ENCODE assay signal across 1 cellular context in the genomic region with DNA sequence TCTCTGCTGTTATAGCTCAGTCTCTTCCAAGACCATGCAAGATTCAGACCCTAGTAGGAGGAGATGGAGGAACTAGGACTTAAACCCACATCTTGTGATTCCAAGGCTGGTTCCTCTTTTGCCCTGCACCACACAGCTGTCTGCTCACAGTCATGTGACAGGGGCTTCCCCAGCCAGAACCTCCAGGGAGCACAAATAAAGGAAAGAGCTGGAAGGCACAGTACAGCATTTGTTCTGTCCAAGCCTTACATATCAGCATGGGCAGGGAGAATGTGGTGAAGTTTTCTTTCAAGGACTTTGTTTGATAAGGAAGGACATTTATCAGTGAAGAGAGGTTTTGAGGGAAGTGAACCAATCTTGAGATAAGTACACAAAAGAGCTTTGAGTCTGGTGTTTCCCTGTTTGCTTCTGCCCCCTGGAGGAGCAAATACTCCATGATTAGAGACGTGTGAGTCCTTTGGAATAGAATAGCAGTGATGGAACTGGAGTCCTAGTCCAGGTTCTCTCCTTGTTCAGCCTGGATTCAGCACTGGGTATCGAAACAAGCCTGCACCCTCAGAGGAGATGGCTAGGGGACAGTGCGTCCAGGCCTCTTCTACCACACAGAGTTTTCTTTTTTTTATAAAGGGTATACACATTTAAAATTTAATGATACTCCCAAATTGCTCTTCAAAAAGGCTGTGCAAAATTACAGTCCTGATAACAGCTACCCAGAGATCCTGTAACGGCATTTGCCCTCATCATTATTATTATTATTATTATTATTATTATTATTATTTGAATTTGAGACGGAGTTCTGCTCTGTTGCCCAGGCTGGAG.
TF ChIP-seq lines count a peak whose summit lies in the region.

No MANE protein-coding gene starts in this region.

TF ChIP-seq in K562, 482 proteins besides CTCF, POLR2A, EP300 and RAD21 (continued from another document and continues in another):
- no peak for TF ChIP-seq PHB2 (IDR thresholded peaks at IDR 0.05; ENCODE audit: low read depth)
- no peak for TF ChIP-seq MAFF (IDR thresholded peaks at IDR 0.05; ENCODE audit: low read length)
- TF ChIP-seq KAT8 (IDR thresholded peaks at IDR 0.05; ENCODE audit: low read depth) = no peak
- TF ChIP-seq POLR2H (tag; IDR thresholded peaks at IDR 0.05; ENCODE audit: low read depth) = no peak
- peak in 1 of 2 experiments; percentile 59; a peak in 1 of 4 replicates for TF ChIP-seq TBL1XR1 (IDR thresholded peaks at IDR 0.05; ENCODE audit: low read length in 2 of 2)
- no peak for TF ChIP-seq RBM22 (IDR thresholded peaks at IDR 0.05; ENCODE audit: low read depth, low read length, poor library complexity, severe bottlenecking)
- TF ChIP-seq, protein P1, sequence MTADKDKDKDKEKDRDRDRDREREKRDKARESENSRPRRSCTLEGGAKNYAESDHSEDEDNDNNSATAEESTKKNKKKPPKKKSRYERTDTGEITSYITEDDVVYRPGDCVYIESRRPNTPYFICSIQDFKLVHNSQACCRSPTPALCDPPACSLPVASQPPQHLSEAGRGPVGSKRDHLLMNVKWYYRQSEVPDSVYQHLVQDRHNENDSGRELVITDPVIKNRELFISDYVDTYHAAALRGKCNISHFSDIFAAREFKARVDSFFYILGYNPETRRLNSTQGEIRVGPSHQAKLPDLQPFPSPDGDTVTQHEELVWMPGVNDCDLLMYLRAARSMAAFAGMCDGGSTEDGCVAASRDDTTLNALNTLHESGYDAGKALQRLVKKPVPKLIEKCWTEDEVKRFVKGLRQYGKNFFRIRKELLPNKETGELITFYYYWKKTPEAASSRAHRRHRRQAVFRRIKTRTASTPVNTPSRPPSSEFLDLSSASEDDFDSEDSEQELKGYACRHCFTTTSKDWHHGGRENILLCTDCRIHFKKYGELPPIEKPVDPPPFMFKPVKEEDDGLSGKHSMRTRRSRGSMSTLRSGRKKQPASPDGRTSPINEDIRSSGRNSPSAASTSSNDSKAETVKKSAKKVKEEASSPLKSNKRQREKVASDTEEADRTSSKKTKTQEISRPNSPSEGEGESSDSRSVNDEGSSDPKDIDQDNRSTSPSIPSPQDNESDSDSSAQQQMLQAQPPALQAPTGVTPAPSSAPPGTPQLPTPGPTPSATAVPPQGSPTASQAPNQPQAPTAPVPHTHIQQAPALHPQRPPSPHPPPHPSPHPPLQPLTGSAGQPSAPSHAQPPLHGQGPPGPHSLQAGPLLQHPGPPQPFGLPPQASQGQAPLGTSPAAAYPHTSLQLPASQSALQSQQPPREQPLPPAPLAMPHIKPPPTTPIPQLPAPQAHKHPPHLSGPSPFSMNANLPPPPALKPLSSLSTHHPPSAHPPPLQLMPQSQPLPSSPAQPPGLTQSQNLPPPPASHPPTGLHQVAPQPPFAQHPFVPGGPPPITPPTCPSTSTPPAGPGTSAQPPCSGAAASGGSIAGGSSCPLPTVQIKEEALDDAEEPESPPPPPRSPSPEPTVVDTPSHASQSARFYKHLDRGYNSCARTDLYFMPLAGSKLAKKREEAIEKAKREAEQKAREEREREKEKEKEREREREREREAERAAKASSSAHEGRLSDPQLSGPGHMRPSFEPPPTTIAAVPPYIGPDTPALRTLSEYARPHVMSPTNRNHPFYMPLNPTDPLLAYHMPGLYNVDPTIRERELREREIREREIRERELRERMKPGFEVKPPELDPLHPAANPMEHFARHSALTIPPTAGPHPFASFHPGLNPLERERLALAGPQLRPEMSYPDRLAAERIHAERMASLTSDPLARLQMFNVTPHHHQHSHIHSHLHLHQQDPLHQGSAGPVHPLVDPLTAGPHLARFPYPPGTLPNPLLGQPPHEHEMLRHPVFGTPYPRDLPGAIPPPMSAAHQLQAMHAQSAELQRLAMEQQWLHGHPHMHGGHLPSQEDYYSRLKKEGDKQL (CRISPR knock-in tag; IDR thresholded peaks at IDR 0.05; ENCODE audit: borderline replicate concordance) = no peak
- no peak for TF ChIP-seq HCFC1 (IDR thresholded peaks at IDR 0.05; ENCODE audit: low read depth, low read length)
- TF ChIP-seq ETS2 (tag; IDR thresholded peaks at IDR 0.05; ENCODE audit: borderline replicate concordance, poor library complexity, severe bottlenecking) = no peak
- no peak for TF ChIP-seq RBM15 (IDR thresholded peaks at IDR 0.05; ENCODE audit: insufficient read depth, low read length)
- TF ChIP-seq, protein P2, sequence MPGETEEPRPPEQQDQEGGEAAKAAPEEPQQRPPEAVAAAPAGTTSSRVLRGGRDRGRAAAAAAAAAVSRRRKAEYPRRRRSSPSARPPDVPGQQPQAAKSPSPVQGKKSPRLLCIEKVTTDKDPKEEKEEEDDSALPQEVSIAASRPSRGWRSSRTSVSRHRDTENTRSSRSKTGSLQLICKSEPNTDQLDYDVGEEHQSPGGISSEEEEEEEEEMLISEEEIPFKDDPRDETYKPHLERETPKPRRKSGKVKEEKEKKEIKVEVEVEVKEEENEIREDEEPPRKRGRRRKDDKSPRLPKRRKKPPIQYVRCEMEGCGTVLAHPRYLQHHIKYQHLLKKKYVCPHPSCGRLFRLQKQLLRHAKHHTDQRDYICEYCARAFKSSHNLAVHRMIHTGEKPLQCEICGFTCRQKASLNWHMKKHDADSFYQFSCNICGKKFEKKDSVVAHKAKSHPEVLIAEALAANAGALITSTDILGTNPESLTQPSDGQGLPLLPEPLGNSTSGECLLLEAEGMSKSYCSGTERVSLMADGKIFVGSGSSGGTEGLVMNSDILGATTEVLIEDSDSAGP (CRISPR knock-in tag; IDR thresholded peaks at IDR 0.05) = no peak
- TF ChIP-seq ZFP30 (CRISPR knock-in tag; IDR thresholded peaks at IDR 0.05; ENCODE audit: borderline replicate concordance) = no peak
- peak; percentile 66 for TF ChIP-seq FOSL1 (tag; conservative IDR thresholded peaks at IDR 0.05)
- TF ChIP-seq TGIF2 (CRISPR knock-in tag; IDR thresholded peaks at IDR 0.05) = no peak
- TF ChIP-seq HSF4 (CRISPR knock-in tag; IDR thresholded peaks at IDR 0.05; ENCODE audit: borderline replicate concordance) = no peak
- no peak for TF ChIP-seq ZNF232 (CRISPR knock-in tag; IDR thresholded peaks at IDR 0.05)
- TF ChIP-seq CHD2 (IDR thresholded peaks at IDR 0.05; ENCODE audit: low read depth, low read length) = no peak
- TF ChIP-seq, protein P3, sequence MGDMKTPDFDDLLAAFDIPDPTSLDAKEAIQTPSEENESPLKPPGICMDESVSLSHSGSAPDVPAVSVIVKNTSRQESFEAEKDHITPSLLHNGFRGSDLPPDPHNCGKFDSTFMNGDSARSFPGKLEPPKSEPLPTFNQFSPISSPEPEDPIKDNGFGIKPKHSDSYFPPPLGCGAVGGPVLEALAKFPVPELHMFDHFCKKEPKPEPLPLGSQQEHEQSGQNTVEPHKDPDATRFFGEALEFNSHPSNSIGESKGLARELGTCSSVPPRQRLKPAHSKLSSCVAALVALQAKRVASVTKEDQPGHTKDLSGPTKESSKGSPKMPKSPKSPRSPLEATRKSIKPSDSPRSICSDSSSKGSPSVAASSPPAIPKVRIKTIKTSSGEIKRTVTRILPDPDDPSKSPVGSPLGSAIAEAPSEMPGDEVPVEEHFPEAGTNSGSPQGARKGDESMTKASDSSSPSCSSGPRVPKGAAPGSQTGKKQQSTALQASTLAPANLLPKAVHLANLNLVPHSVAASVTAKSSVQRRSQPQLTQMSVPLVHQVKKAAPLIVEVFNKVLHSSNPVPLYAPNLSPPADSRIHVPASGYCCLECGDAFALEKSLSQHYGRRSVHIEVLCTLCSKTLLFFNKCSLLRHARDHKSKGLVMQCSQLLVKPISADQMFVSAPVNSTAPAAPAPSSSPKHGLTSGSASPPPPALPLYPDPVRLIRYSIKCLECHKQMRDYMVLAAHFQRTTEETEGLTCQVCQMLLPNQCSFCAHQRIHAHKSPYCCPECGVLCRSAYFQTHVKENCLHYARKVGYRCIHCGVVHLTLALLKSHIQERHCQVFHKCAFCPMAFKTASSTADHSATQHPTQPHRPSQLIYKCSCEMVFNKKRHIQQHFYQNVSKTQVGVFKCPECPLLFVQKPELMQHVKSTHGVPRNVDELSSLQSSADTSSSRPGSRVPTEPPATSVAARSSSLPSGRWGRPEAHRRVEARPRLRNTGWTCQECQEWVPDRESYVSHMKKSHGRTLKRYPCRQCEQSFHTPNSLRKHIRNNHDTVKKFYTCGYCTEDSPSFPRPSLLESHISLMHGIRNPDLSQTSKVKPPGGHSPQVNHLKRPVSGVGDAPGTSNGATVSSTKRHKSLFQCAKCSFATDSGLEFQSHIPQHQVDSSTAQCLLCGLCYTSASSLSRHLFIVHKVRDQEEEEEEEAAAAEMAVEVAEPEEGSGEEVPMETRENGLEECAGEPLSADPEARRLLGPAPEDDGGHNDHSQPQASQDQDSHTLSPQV (IDR thresholded peaks at IDR 0.05) = peak; percentile 73
- no peak for TF ChIP-seq ZNF134 (CRISPR knock-in tag; conservative IDR thresholded peaks at IDR 0.05)
- peak; percentile 68; the same call in 1 of the 2 replicates for TF ChIP-seq DPF2 (IDR thresholded peaks at IDR 0.05)
- no peak for TF ChIP-seq SETDB1 (IDR thresholded peaks at IDR 0.05; ENCODE audit: low read length)
- TF ChIP-seq ZNF224 (CRISPR knock-in tag; IDR thresholded peaks at IDR 0.05) = no peak
- TF ChIP-seq, protein P4, sequence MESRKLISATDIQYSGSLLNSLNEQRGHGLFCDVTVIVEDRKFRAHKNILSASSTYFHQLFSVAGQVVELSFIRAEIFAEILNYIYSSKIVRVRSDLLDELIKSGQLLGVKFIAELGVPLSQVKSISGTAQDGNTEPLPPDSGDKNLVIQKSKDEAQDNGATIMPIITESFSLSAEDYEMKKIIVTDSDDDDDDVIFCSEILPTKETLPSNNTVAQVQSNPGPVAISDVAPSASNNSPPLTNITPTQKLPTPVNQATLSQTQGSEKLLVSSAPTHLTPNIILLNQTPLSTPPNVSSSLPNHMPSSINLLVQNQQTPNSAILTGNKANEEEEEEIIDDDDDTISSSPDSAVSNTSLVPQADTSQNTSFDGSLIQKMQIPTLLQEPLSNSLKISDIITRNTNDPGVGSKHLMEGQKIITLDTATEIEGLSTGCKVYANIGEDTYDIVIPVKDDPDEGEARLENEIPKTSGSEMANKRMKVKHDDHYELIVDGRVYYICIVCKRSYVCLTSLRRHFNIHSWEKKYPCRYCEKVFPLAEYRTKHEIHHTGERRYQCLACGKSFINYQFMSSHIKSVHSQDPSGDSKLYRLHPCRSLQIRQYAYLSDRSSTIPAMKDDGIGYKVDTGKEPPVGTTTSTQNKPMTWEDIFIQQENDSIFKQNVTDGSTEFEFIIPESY (CRISPR knock-in tag; IDR thresholded peaks at IDR 0.05) = peak; percentile 67
- TF ChIP-seq SMARCE1 (IDR thresholded peaks at IDR 0.05) = peak; percentile 64; the same call in 1 of the 2 replicates
- no peak for TF ChIP-seq HNRNPLL (IDR thresholded peaks at IDR 0.05; ENCODE audit: low read depth, low read length, poor library complexity, severe bottlenecking)
- TF ChIP-seq KLF10 (CRISPR knock-in tag; IDR thresholded peaks at IDR 0.05) = no peak
- no peak for TF ChIP-seq FIP1L1 (IDR thresholded peaks at IDR 0.05; ENCODE audit: low read depth, low read length, poor library complexity, severe bottlenecking)
- no peak for TF ChIP-seq KDM2B (CRISPR knock-in tag; IDR thresholded peaks at IDR 0.05)
- TF ChIP-seq ZNF586 (CRISPR knock-in tag; conservative IDR thresholded peaks at IDR 0.05) = no peak
- TF ChIP-seq NFE2 (IDR thresholded peaks at IDR 0.05; ENCODE audit: low read depth) = no peak
- TF ChIP-seq SMAD4 (CRISPR knock-in tag; conservative IDR thresholded peaks at IDR 0.05) = peak; percentile 80
- no peak for TF ChIP-seq C11orf30 (IDR thresholded peaks at IDR 0.05; ENCODE audit: low read depth)
- no peak for TF ChIP-seq ZNF347 (CRISPR knock-in tag; IDR thresholded peaks at IDR 0.05; ENCODE audit: low read depth)
- TF ChIP-seq, protein P5, sequence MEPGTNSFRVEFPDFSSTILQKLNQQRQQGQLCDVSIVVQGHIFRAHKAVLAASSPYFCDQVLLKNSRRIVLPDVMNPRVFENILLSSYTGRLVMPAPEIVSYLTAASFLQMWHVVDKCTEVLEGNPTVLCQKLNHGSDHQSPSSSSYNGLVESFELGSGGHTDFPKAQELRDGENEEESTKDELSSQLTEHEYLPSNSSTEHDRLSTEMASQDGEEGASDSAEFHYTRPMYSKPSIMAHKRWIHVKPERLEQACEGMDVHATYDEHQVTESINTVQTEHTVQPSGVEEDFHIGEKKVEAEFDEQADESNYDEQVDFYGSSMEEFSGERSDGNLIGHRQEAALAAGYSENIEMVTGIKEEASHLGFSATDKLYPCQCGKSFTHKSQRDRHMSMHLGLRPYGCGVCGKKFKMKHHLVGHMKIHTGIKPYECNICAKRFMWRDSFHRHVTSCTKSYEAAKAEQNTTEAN (CRISPR knock-in tag; IDR thresholded peaks at IDR 0.05) = no peak
- no peak for TF ChIP-seq NR2F6 (CRISPR knock-in tag; IDR thresholded peaks at IDR 0.05)
- TF ChIP-seq, protein P6, sequence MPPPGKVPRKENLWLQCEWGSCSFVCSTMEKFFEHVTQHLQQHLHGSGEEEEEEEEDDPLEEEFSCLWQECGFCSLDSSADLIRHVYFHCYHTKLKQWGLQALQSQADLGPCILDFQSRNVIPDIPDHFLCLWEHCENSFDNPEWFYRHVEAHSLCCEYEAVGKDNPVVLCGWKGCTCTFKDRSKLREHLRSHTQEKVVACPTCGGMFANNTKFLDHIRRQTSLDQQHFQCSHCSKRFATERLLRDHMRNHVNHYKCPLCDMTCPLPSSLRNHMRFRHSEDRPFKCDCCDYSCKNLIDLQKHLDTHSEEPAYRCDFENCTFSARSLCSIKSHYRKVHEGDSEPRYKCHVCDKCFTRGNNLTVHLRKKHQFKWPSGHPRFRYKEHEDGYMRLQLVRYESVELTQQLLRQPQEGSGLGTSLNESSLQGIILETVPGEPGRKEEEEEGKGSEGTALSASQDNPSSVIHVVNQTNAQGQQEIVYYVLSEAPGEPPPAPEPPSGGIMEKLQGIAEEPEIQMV (tag; conservative IDR thresholded peaks at IDR 0.05; ENCODE audit: low read depth) = no peak
- TF ChIP-seq, protein P7, sequence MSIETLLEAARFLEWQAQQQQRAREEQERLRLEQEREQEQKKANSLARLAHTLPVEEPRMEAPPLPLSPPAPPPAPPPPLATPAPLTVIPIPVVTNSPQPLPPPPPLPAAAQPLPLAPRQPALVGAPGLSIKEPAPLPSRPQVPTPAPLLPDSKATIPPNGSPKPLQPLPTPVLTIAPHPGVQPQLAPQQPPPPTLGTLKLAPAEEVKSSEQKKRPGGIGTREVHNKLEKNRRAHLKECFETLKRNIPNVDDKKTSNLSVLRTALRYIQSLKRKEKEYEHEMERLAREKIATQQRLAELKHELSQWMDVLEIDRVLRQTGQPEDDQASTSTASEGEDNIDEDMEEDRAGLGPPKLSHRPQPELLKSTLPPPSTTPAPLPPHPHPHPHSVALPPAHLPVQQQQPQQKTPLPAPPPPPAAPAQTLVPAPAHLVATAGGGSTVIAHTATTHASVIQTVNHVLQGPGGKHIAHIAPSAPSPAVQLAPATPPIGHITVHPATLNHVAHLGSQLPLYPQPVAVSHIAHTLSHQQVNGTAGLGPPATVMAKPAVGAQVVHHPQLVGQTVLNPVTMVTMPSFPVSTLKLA (conservative IDR thresholded peaks at IDR 0.05) = peak; percentile 34 to 67; a peak in 3 of 4 replicates
- no peak for TF ChIP-seq CREB1 (IDR thresholded peaks at IDR 0.05)
- TF ChIP-seq CREB1 (CRISPR knock-in tag; IDR thresholded peaks at IDR 0.05) = no peak
- 0 out of 4 replicates have a peak, but pooled peaks of 1 of the 2 experiments have one; percentile 44 for TF ChIP-seq KDM1A (IDR thresholded peaks at IDR 0.05)
- TF ChIP-seq, protein P8, sequence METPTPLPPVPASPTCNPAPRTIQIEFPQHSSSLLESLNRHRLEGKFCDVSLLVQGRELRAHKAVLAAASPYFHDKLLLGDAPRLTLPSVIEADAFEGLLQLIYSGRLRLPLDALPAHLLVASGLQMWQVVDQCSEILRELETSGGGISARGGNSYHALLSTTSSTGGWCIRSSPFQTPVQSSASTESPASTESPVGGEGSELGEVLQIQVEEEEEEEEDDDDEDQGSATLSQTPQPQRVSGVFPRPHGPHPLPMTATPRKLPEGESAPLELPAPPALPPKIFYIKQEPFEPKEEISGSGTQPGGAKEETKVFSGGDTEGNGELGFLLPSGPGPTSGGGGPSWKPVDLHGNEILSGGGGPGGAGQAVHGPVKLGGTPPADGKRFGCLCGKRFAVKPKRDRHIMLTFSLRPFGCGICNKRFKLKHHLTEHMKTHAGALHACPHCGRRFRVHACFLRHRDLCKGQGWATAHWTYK (CRISPR knock-in tag; IDR thresholded peaks at IDR 0.05) = no peak
